In the genomic region with DNA sequence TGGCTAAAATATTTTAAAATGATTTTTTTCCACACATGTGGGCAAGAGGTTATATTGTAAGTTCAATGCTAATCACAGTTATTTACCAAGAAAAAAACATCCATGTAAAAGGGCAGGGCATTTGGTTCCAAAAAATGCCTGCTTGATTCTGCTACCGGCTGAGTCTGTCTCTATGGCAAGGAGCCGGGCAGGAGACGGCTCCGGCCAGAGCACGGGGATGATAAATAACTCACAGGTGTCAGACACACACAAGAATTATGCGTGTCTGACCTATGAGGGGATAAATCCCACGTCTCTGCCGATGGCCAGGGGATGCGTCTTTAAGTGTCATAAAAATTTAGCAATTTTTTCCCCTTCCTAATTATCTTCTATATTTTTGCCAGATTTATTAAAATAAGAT, we compare ENCODE assay signal across 6 cellular contexts.
"Had no signal": no experiment of that assay in that cellular context is flagged by ENCODE, and none has a peak within 500 bp of the region (broad histone marks: within the 10 kb centered on the region; RNA-seq: fewer than 3 reads in every experiment).

No MANE protein-coding gene starts in this region.

- H3K27ac ChIP-seq: GM23248 had no signal

- H3K27ac Mint-ChIP-seq: HFFc6 had no signal

- DNase-seq: GM23248, GOT3, HFFc6, IMR-90 had no signal

- H3K36me3 ChIP-seq: HAP-1 had no signal

- H3K4me3 Mint-ChIP-seq: HFFc6 had no signal

- H3K4me3 ChIP-seq: GM23248, HAP-1, K562 had no signal
